21 cellular contexts compared by ENCODE assay signal in genomic region chr2:39550701-39551285, GRCh38.
DNase-seq lines count a peak whose midpoint lies in the region; ATAC-seq, FAIRE-seq and TF ChIP-seq lines count a peak whose summit lies in the region.
"Had no signal": no experiment of that assay in that cellular context is flagged by ENCODE, and none has a peak within 500 bp of the region (broad histone marks: within the 10 kb centered on the region; RNA-seq: fewer than 3 reads in every experiment).

No MANE protein-coding gene starts in this region.

- H3K27ac Mint-ChIP-seq in HFFc6, result peak overlapping the region; percentile 47
- H3K27ac Mint-ChIP-seq in progenitor cell of endocrine pancreas, result peak overlapping the region; percentile 39
- H3K27ac Mint-ChIP-seq: activated naive CD8-positive, alpha-beta T cell treated with anti-CD3 and anti-CD28 coated beads, Interleukin-2, amount 50 U/mL, for 24 hours; CD4-positive, alpha-beta memory T cell; naive thymus-derived CD8-positive, alpha-beta T cell; T-cell had no signal

- H3K4me3 ChIP-seq in fibroblast of pulmonary artery (replicated peaks; ENCODE audit: low read depth, low read length), result no peak overlapping the region
- H3K4me3 ChIP-seq: transverse colon had no signal

- H3K4me1 Mint-ChIP-seq in HFFc6 (ENCODE audit: low read depth) (peaks cover 56% of the 10 kb centered on the region), progenitor cell of endocrine pancreas (ENCODE audit: low read depth) (peaks cover 30% of the 10 kb centered on the region)
- H3K4me1 Mint-ChIP-seq: CD4-positive, alpha-beta memory T cell; T-cell had no signal

- H3K4me3 Mint-ChIP-seq in HFFc6, result no peak overlapping the region; the same call in 1 of the 2 replicates
- H3K4me3 Mint-ChIP-seq in progenitor cell of endocrine pancreas (ENCODE audit: low read depth), result no peak overlapping the region
- H3K4me3 Mint-ChIP-seq: activated naive CD8-positive, alpha-beta T cell treated with anti-CD3 and anti-CD28 coated beads, Interleukin-2, amount 50 U/mL, for 24 hours; CD4-positive, alpha-beta memory T cell; naive thymus-derived CD8-positive, alpha-beta T cell; T-cell had no signal

- no peak for DNase-seq in HFFc6
- DNase-seq in fibroblast of pulmonary artery (ENCODE audit: low read depth), result peak; percentile 44
- DNase-seq in progenitor cell of endocrine pancreas (ENCODE audit: low spot score, unreplicated experiment), result no peak
- DNase-seq in activated naive CD4-positive, alpha-beta T cell treated with Interleukin-2 at 50 U/mL for 16 hours, result no peak
- DNase-seq in RCC 7860 (ENCODE audit: low spot score), result no peak
- DNase-seq: activated naive CD8-positive, alpha-beta T cell treated with anti-CD3 and anti-CD28 coated beads, Interleukin-2, amount 50 U/mL, for 24 hours; activated T-cell treated with anti-CD3 and anti-CD28 coated beads for 4 hours; CD4-positive, alpha-beta memory T cell; GDM1; GOT3; left cardiac atrium; naive thymus-derived CD8-positive, alpha-beta T cell; NCI-H146; NCI-H345; stimulated activated CD4-positive, alpha-beta T cell treated with anti-CD3 and anti-CD28 coated beads, Interleukin-2, amount 100 ng/mL, for 48 hours; T-cell; transverse colon had no signal

- H3K9me3 Mint-ChIP-seq in HFFc6 (peaks cover 30% of the 10 kb centered on the region), progenitor cell of endocrine pancreas (ENCODE audit: low read depth) (peaks cover 9% of the 10 kb centered on the region)
- H3K9me3 Mint-ChIP-seq: activated naive CD8-positive, alpha-beta T cell treated with anti-CD3 and anti-CD28 coated beads, Interleukin-2, amount 50 U/mL, for 24 hours; CD4-positive, alpha-beta memory T cell; T-cell had no signal

- H3K36me3 Mint-ChIP-seq in HFFc6 (ENCODE audit: low read depth), result peaks cover 44% of the 10 kb centered on the region
- H3K36me3 Mint-ChIP-seq in progenitor cell of endocrine pancreas (ENCODE audit: insufficient read depth), result peaks cover 1% of the 10 kb centered on the region
- H3K36me3 Mint-ChIP-seq: CD4-positive, alpha-beta memory T cell; naive thymus-derived CD8-positive, alpha-beta T cell; T-cell had no signal

- TF ChIP-seq CTCF in HFFc6 (IDR thresholded peaks at IDR 0.05), result no peak
- no peak for TF ChIP-seq CTCF in fibroblast of pulmonary artery (IDR thresholded peaks at IDR 0.05; ENCODE audit: low read length, missing control alignments)
- TF ChIP-seq CTCF in progenitor cell of endocrine pancreas (IDR thresholded peaks at IDR 0.05; ENCODE audit: unreplicated experiment), result no peak

- no peak for FAIRE-seq in RCC 7860 (lab: Jason Lieb, UNC)
- FAIRE-seq: GM18507 had no signal

- ATAC-seq in SK-N-SH treated with all-trans-retinoic acid at 6 μM for 48 hours (peak; percentile 40; the same call in 2 of the 3 replicates), GM21737 (IDR thresholded peaks at IDR 0.05; ENCODE audit: unreplicated experiment) (no peak)
- ATAC-seq: activated naive CD8-positive, alpha-beta T cell treated with anti-CD3 and anti-CD28 coated beads, Interleukin-2, amount 50 U/mL, for 24 hours; esophagus mucosa; naive thymus-derived CD8-positive, alpha-beta T cell; T-cell had no signal

- H3K27me3 Mint-ChIP-seq in HFFc6 (ENCODE audit: insufficient read depth), result no peaks in the 10 kb centered on the region; the same call in 1 of the 2 replicates
- peaks cover 6% of the 10 kb centered on the region for H3K27me3 Mint-ChIP-seq in progenitor cell of endocrine pancreas
- H3K27me3 Mint-ChIP-seq: T-cell had no signal

TF ChIP-seq in SK-N-SH treated with all-trans-retinoic acid at 6 μM for 48 hours, 23 proteins besides CTCF, POLR2A, EP300 and RAD21:
- TF ChIP-seq PPARA (CRISPR knock-in tag; IDR thresholded peaks at IDR 0.05; ENCODE audit: borderline replicate concordance) (no peak), BACH2 (CRISPR knock-in tag; IDR thresholded peaks at IDR 0.05; ENCODE audit: borderline replicate concordance) (no peak), ISL1 (CRISPR knock-in tag; IDR thresholded peaks at IDR 0.05) (peak; percentile 25; the same call in 1 of the 2 replicates)
TF ChIP-seq in SK-N-SH treated with all-trans-retinoic acid at 6 μM for 48 hours: peak in this region for 1.
